8 cellular contexts compared by ENCODE assay signal in the genomic region with DNA sequence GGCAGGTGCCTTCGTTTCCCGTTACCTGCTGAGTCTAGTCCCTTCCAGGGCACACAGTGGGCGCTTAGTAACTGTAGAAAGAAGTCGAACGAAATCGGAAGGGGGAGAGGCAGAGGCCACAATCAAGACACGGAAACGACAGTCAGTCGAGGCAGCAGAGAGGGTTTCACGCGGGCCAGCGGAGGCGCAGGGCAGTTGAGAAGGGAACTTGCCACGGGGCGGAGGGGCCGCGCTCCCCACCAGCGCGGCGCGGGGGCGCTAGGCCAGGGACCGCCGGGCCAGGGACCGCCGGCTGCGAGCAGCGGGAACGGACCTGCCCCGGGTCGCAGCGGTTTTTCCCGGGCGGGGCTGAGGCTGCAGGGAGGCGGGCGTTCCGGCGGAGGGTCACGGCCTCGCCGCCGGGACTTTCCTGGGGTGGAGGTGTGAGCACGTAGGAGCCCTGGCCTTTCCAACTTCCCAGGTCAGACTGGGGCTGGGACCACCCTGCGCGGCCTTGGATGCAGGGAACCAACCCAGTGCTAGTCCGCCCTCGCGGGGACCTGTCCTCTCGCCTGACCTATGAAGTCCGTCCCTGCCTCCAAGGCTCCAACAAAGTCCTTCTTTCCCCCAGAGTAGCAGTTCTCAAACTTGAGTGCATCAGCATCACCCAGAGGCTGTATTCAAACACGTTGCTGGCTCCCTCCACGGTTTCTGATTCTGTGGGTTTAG.
DNase-seq lines count a peak whose midpoint lies in the region; ATAC-seq, FAIRE-seq and TF ChIP-seq lines count a peak whose summit lies in the region.

No MANE protein-coding gene starts in this region.

- no peaks in the 10 kb centered on the region for H3K36me3 ChIP-seq in bronchial epithelial cell (ENCODE audit: control insufficient read depth, insufficient read depth, low read length)

- H3K4me3 ChIP-seq in bronchial epithelial cell (ENCODE audit: low read depth, low read length): peak overlapping the region; percentile 33

- intact Hi-C loops in left colon (cut with DNase I, micrococcal nuclease): no loop called here

- no peak for FAIRE-seq in bronchial epithelial cell (lab: Jason Lieb, UNC)

- no peaks in the 10 kb centered on the region for H3K27me3 ChIP-seq in bronchial epithelial cell (ENCODE audit: control insufficient read depth, insufficient read depth, low read length)

- ATAC-seq in GM18873 (IDR thresholded peaks at IDR 0.05; ENCODE audit: low FRiP score, unreplicated experiment): peak; percentile 44
- peak; percentile 39 for ATAC-seq in HG03064 (IDR thresholded peaks at IDR 0.05; ENCODE audit: low read depth, unreplicated experiment)
- peak; percentile 84 for ATAC-seq in left colon

- DNase-seq in UCSD-AML1 (lab: John Stamatoyannopoulos, UW; ENCODE audit: unreplicated experiment): peak; percentile 26
- no peak for DNase-seq in bronchial epithelial cell (ENCODE audit: low read depth)
- peak; percentile 51 to 60 for DNase-seq in left colon
- peak; percentile 28 to 47 for DNase-seq in stimulated activated CD4-positive, alpha-beta T cell treated with anti-CD3 and anti-CD28 coated beads, Interleukin-2, amount 100 ng/mL, for 48 hours
- DNase-seq in GDM1 (lab: John Stamatoyannopoulos, UW): no peak
- no peak for DNase-seq in cortex of kidney (lab: John Stamatoyannopoulos, UW)

- TF ChIP-seq CTCF in bronchial epithelial cell (IDR thresholded peaks at IDR 0.05; ENCODE audit: insufficient read depth, low read length, severe bottlenecking): no peak

Comparison
In these comparisons a context has a peak if more than half of its experiments do, and no peak if none do; other contexts are left out.
1. DNase-seq: peak in UCSD-AML1 (single experiment), left colon (2 of 2) and stimulated activated CD4-positive, alpha-beta T cell treated with anti-CD3 and anti-CD28 coated beads, Interleukin-2, amount 100 ng/mL, for 48 hours (2 of 2); none in bronchial epithelial cell (single experiment), GDM1 (single experiment) and cortex of kidney (single experiment).
2. Peak in every context shown above with its lines, with median percentiles within 50 percentile points of each other: ATAC-seq.